Comparison of ENCODE assay signal across 17 cellular contexts in the genomic region with DNA sequence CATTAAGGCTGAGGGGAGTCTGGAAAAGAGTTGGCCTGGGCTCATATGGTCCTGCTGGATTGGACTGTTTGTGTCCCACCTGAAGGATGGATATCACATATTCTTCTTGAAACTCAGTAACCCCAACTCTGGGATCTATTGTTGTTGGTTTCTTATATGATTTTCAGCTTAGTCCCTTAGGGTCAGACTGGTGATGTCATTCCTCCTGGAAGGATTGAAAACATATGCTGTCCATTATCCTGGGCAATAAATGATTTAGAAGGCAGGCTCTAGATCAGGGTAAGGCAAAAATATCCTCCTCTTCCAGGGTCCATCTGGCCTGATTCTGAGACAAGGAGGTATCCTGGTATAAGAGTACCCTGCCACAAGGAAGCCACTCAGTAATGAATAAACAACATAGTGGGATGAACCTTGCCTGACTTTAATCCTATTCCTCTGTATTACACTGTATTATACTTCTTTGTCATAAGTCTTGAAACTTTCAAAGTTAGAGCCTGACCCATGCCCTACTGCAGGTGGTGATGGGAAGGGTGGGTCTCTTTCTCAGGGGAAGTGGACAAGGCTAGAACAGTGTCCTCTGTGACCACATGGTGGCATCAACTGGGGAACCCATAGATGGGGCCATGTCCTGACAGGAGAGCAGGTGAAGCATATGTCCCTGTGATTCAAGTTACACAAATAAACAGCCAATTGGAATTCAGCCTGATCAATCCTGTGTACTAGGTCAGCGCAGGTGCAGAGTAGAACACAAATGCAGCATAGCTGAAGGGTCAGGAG.
DNase-seq lines count a peak whose midpoint lies in the region; ATAC-seq lines count a peak whose summit lies in the region.
"Had no signal": no experiment of that assay in that cellular context is flagged by ENCODE, and none has a peak within 500 bp of the region (broad histone marks: within the 10 kb centered on the region; RNA-seq: fewer than 3 reads in every experiment).

No MANE protein-coding gene starts in this region.

- H3K27me3 ChIP-seq in adipocyte (replicated peaks; ENCODE audit: control insufficient read depth, insufficient read depth, low read length), result peaks cover 13% of the 10 kb centered on the region

- H3K4me3 ChIP-seq in adipocyte (ENCODE audit: low read length), result no peak overlapping the region

- no peaks in the 10 kb centered on the region for H3K9me3 ChIP-seq in adipocyte (ENCODE audit: control insufficient read depth, low read length)
- H3K9me3 ChIP-seq: SK-N-SH had no signal

- peaks cover 14% of the 10 kb centered on the region for H3K4me1 ChIP-seq in adipocyte (ENCODE audit: control insufficient read depth, insufficient read depth, low read length)

- H3K9ac ChIP-seq in adipocyte (ENCODE audit: low read length), result no peak overlapping the region
- H3K9ac ChIP-seq: SK-N-SH had no signal

- no peak for ATAC-seq in HG03432 (IDR thresholded peaks at IDR 0.05; ENCODE audit: unreplicated experiment)
- ATAC-seq: Panc1 had no signal

- DNase-seq in NCI-H345 (lab: John Stamatoyannopoulos, UW) (peak; percentile 13), NCI-H345 treated with DMSO at 0.1 percent for 48 hours (lab: John Stamatoyannopoulos, UW; ENCODE audit: unreplicated experiment) (no peak), adipocyte (ENCODE audit: low read depth) (peak; percentile 14), iPS-NIHi11 (ENCODE audit: low spot score) (peak; percentile 8), NCI-H128 (lab: John Stamatoyannopoulos, UW; ENCODE audit: unreplicated experiment) (no peak), globus pallidus (ENCODE audit: low spot score) (no peak), RPMI8226 (no peak)
- DNase-seq: C1 segment of cervical spinal cord, DMS153, NCI-H1436 treated with DMSO at 0.1 percent for 48 hours, NCI-H2081 treated with DMSO at 0.1 percent for 48 hours, NCI-H446, Right ventricle myocardium superior, SK-N-SH, T-helper 1 cell had no signal

- H3K36me3 ChIP-seq in adipocyte (ENCODE audit: control insufficient read depth, insufficient read depth, low read length, severe bottlenecking), result no peaks in the 10 kb centered on the region

Comparison
In these comparisons a context has a peak if more than half of its experiments do, and no peak if none do; other contexts are left out.
1. DNase-seq: peak in NCI-H345 (single experiment), adipocyte (single experiment) and iPS-NIHi11 (single experiment); none in NCI-H345 treated with DMSO at 0.1 percent for 48 hours (single experiment), NCI-H128 (single experiment), globus pallidus (single experiment) and RPMI8226 (single experiment).